In the genomic region with DNA sequence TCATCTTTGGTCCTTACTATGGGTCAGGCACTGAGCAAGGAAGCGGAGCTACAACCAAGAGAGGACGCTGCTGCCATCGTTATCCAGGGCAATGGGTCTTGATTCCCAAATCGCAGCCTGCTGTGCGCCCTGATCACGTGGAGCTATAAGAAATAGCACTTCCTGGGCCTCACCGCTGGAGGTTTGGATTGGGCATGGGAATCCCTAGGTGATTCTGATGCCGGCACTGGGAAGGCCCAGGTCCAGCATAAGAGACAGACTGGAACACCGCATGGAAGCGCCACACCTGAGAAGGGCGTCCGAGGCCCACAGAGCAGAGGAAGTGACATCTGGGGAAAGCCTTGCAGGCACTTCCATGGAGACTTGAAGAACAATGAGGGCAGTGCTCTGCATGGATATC, we compare ENCODE assay signal across 25 cellular contexts. TPM values are rescaled to one million over a fixed set of nuclear protein-coding genes. Genes with fewer than 3 reads are reported as not detected.
"Had no signal": no experiment of that assay in that cellular context is flagged by ENCODE, and none has a peak within 500 bp of the region (broad histone marks: within the 10 kb centered on the region; RNA-seq: fewer than 3 reads in every experiment).

No MANE protein-coding gene starts in this region.

- H3K9me3 ChIP-seq: mucosa of descending colon, ovary, transverse colon had no signal

- ATAC-seq: left lobe of liver; mucosa of descending colon; naive thymus-derived CD8-positive, alpha-beta T cell; right cardiac atrium; stimulated activated naive CD8-positive, alpha-beta T cell treated with anti-CD3 and anti-CD28 coated beads, Interleukin-15, Interleukin-2, amounts not matched to agents 100 U/mL and 50 U/mL, for 24 hours had no signal

- H2AFZ ChIP-seq: hepatocyte had no signal

- H3K4me3 Mint-ChIP-seq: naive thymus-derived CD8-positive, alpha-beta T cell; neural crest cell had no signal

- H3K27me3 Mint-ChIP-seq: progenitor cell of endocrine pancreas had no signal

- H3K36me3 ChIP-seq: ovary, transverse colon had no signal

- H3K79me2 ChIP-seq: hepatocyte had no signal

- H3K4me2 ChIP-seq: hepatocyte had no signal

- DNase-seq: cerebellar nuclear complex; dermis blood vessel endothelial cell; erythroblast; foreskin melanocyte; head of caudate nucleus; mammary epithelial cell; mucosa of descending colon; naive thymus-derived CD8-positive, alpha-beta T cell; nucleus accumbens; ovary; right cardiac atrium; small intestine; stimulated activated CD4-positive, alpha-beta T cell treated with anti-CD3 and anti-CD28 coated beads, Interleukin-12 subunit alpha, Interleukin-12 subunit beta, amount 100 ng/mL, for 4 hours; stimulated activated naive CD8-positive, alpha-beta T cell treated with anti-CD3 and anti-CD28 coated beads, Interleukin-15, Interleukin-2, amounts not matched to agents 100 U/mL and 50 U/mL, for 24 hours; transverse colon had no signal

- H3K27me3 ChIP-seq: hepatocyte, ovary, transverse colon had no signal

- H3K4me3 ChIP-seq: hepatocyte, mucosa of descending colon, ovary, transverse colon had no signal

- H3K27ac Mint-ChIP-seq: progenitor cell of endocrine pancreas had no signal

- H3K9me3 Mint-ChIP-seq: naive thymus-derived CD8-positive, alpha-beta T cell; neural crest cell had no signal

- FAIRE-seq: colon, endothelial cell of umbilical vein, islet of Langerhans, small intestine had no signal

- H3K27ac ChIP-seq: hepatocyte, ovary, transverse colon had no signal

RNA-seq across cellular contexts. Expression of a gene that starts 3.0 kb away (rescaled TPM):
- total RNA-seq: dermis blood vessel endothelial cell; endothelial cell of umbilical vein; hepatocyte; left lobe of liver; lower leg skin; naive thymus-derived CD8-positive, alpha-beta T cell; neural crest cell; progenitor cell of endocrine pancreas; temporal lobe; transverse colon; ureter had no signal
- polyA plus RNA-seq: endothelial cell of umbilical vein; hepatocyte; mammary epithelial cell; naive thymus-derived CD8-positive, alpha-beta T cell had no signal
